In the genomic region with DNA sequence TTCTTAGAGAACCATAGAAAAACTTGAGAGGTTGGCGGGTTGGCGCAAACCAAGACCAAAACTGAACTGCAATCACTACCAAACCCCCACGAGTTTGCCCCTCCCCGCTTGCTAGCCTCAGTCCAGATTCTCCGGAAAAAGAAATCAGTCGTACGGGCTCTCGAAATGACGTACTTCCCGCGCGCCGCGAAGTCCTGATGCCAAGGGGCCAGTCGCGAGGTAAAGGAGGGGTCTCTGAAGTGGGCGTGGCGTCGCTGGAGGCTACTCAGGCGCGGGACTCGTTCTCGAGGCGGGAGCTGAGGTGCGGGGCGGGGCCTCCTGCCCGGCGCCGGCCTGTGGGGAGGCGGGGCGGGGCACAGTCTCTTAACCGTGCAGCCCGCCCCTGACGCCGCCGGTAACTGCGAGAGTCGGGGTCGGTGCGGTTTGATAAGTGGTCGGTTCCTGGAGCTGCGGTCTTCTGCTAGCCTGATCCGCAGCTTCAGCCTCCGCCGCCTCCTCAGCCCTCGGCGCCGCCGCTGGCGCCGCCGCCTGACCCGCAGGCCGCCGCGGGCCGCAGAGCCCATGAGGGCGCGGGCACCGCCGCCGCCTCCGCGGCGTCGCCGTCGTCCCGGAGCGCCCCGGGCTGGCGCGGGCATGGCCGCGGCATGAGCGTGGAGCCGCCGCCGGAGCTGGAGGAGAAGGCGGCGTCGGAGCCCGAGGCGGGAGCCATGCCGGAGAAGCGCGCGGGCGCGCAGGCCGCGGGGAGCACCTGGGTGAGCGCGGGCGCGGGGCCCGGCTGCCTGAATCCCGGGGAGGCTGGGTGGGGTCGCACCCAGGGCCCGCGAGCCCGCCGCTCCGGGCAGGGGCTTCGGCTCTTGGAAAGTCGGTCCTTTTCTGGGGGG, we compare ENCODE assay signal across 8 cellular contexts. TPM values are rescaled to one million over a fixed set of nuclear protein-coding genes. Genes with fewer than 3 reads are reported as not detected.
DNase-seq lines count a peak whose midpoint lies in the region; ATAC-seq and TF ChIP-seq lines count a peak whose summit lies in the region.
"Not testable (repeated sequence)": the region's sequence is repeated elsewhere in the genome, so short reads cannot be mapped to it uniquely, and the experiment has no call there.

No MANE protein-coding gene starts in this region.

- not testable (repeated sequence) for H3K36me3 ChIP-seq in Caco-2 (ENCODE audit: control insufficient read depth, insufficient read depth, low read length); effector memory CD4-positive, alpha-beta T cell (ENCODE audit: control insufficient read depth, insufficient read depth, low read length)

- H3K4me1 Mint-ChIP-seq in Caco-2 (ENCODE audit: low read depth, unreplicated experiment) = not testable (repeated sequence)

- not testable (repeated sequence) for H3K4me1 ChIP-seq in Caco-2; effector memory CD4-positive, alpha-beta T cell (ENCODE audit: control insufficient read depth, insufficient read depth, low read length, poor library complexity, severe bottlenecking)

- CTCF ChIA-PET in Caco-2 (lab: Charles Lee) = not testable (repeated sequence)

- H3K27me3 ChIP-seq in Caco-2 (replicated peaks; ENCODE audit: control insufficient read depth, insufficient read depth, low read length); effector memory CD4-positive, alpha-beta T cell (replicated peaks; ENCODE audit: control insufficient read depth, insufficient read depth, low read length, poor library complexity, severe bottlenecking): not testable (repeated sequence)

- H3K27me3 Mint-ChIP-seq in Caco-2 (ENCODE audit: insufficient read depth, unreplicated experiment) = not testable (repeated sequence)

- TF ChIP-seq CTCF in Caco-2 (IDR thresholded peaks at IDR 0.05; ENCODE audit: insufficient read depth in 1 of 2, low read depth in 1 of 2, low read length in 1 of 2, severe bottlenecking in 1 of 2, unreplicated experiment in 1 of 2) = not testable (repeated sequence)

- DNase-seq in Caco-2 (peak; percentile 88 to 89), HT-29 (ENCODE audit: low spot score) (peak; percentile 85), NK-92 (lab: John Stamatoyannopoulos, UW; ENCODE audit: unreplicated experiment) (peak; percentile 33), medulla oblongata (ENCODE audit: extremely low spot score) (peak; percentile 89)
- DNase-seq in activated CD8-positive, alpha-beta memory T cell treated with anti-CD3 and anti-CD28 coated beads for 1 hour (ENCODE audit: extremely low read depth in 1 of 2, low read depth in 1 of 2) = peak; percentile 60 to 76
- peak; percentile 84 to 88 (median 87) for DNase-seq in effector memory CD4-positive, alpha-beta T cell
- DNase-seq in stimulated activated CD4-positive, alpha-beta T cell treated with anti-CD3 and anti-CD28 coated beads, TNF-alpha, amount 100 ng/mL, for 48 hours (ENCODE audit: low read depth in 3 of 3) = peak; percentile 75 to 83 (median 83)

- peak overlapping the region; percentile 41 for H3K4me3 ChIP-seq in Caco-2 (ENCODE audit: low read depth, low read length)
- H3K4me3 ChIP-seq in effector memory CD4-positive, alpha-beta T cell (ENCODE audit: insufficient read depth, low read depth, low read length, poor library complexity, severe bottlenecking) = peak overlapping the region; percentile 45

- not testable (repeated sequence) for H3K9me3 ChIP-seq in Caco-2; effector memory CD4-positive, alpha-beta T cell (ENCODE audit: control insufficient read depth, low read length)

- H3K4me3 Mint-ChIP-seq in Caco-2 (ENCODE audit: unreplicated experiment) = peak overlapping the region; percentile 76

- peak overlapping the region; percentile 37 for H3K27ac ChIP-seq in effector memory CD4-positive, alpha-beta T cell (ENCODE audit: insufficient read depth, low read length, poor library complexity, severe bottlenecking)

- BruUV-seq in Caco-2 (replicated peaks; lab: Mats Ljungman, UMichigan) = not testable (repeated sequence)

- not testable (repeated sequence) for H3K9me3 Mint-ChIP-seq in Caco-2 (ENCODE audit: unreplicated experiment)

- POLR2A ChIA-PET in Caco-2 (lab: Charles Lee) = not testable (repeated sequence)

- ATAC-seq in GM21367 (IDR thresholded peaks at IDR 0.05; ENCODE audit: unreplicated experiment) = peak; percentile 82

- peak overlapping the region; percentile 29 for H3K27ac Mint-ChIP-seq in Caco-2 (ENCODE audit: unreplicated experiment)

- not testable (repeated sequence) for H3K36me3 Mint-ChIP-seq in Caco-2 (ENCODE audit: insufficient read depth, unreplicated experiment)

- intact Hi-C loops in Caco-2 (cut with micrococcal nuclease; ENCODE audit: unreplicated experiment) = not testable (repeated sequence)

RNA-seq across cellular contexts. Expression of a gene that starts 46.0 kb away (rescaled TPM):
- not detected in 2 replicates for total RNA-seq in Caco-2 (2022)
- not detected in 2 replicates for total RNA-seq in HT-29 (2014; rRNA removed; shearing (Covaris generic))

Comparison
In these comparisons a context has a peak if more than half of its experiments do, and no peak if none do; other contexts are left out.
1. Peak in every context shown above with its lines: DNase-seq, ATAC-seq, H3K4me3 ChIP-seq and H3K27ac ChIP-seq.
2. DNase-seq: peak in every context shown above with its lines; median percentile 89 in medulla oblongata; 88 in Caco-2; 87 in effector memory CD4-positive, alpha-beta T cell; 85 in HT-29; 83 in stimulated activated CD4-positive, alpha-beta T cell treated with anti-CD3 and anti-CD28 coated beads, TNF-alpha, amount 100 ng/mL, for 48 hours; 68 in activated CD8-positive, alpha-beta memory T cell treated with anti-CD3 and anti-CD28 coated beads for 1 hour; 33 in NK-92.